ENCODE assay signal across 1 cellular context in genomic region chr4:105060628-105061027, GRCh38.
TF ChIP-seq lines count a peak whose summit lies in the region.

No MANE protein-coding gene starts in this region.

TF ChIP-seq in GM23338, 12 proteins besides CTCF, POLR2A, EP300 and RAD21 (continued from another document):
- TF ChIP-seq, protein P1, sequence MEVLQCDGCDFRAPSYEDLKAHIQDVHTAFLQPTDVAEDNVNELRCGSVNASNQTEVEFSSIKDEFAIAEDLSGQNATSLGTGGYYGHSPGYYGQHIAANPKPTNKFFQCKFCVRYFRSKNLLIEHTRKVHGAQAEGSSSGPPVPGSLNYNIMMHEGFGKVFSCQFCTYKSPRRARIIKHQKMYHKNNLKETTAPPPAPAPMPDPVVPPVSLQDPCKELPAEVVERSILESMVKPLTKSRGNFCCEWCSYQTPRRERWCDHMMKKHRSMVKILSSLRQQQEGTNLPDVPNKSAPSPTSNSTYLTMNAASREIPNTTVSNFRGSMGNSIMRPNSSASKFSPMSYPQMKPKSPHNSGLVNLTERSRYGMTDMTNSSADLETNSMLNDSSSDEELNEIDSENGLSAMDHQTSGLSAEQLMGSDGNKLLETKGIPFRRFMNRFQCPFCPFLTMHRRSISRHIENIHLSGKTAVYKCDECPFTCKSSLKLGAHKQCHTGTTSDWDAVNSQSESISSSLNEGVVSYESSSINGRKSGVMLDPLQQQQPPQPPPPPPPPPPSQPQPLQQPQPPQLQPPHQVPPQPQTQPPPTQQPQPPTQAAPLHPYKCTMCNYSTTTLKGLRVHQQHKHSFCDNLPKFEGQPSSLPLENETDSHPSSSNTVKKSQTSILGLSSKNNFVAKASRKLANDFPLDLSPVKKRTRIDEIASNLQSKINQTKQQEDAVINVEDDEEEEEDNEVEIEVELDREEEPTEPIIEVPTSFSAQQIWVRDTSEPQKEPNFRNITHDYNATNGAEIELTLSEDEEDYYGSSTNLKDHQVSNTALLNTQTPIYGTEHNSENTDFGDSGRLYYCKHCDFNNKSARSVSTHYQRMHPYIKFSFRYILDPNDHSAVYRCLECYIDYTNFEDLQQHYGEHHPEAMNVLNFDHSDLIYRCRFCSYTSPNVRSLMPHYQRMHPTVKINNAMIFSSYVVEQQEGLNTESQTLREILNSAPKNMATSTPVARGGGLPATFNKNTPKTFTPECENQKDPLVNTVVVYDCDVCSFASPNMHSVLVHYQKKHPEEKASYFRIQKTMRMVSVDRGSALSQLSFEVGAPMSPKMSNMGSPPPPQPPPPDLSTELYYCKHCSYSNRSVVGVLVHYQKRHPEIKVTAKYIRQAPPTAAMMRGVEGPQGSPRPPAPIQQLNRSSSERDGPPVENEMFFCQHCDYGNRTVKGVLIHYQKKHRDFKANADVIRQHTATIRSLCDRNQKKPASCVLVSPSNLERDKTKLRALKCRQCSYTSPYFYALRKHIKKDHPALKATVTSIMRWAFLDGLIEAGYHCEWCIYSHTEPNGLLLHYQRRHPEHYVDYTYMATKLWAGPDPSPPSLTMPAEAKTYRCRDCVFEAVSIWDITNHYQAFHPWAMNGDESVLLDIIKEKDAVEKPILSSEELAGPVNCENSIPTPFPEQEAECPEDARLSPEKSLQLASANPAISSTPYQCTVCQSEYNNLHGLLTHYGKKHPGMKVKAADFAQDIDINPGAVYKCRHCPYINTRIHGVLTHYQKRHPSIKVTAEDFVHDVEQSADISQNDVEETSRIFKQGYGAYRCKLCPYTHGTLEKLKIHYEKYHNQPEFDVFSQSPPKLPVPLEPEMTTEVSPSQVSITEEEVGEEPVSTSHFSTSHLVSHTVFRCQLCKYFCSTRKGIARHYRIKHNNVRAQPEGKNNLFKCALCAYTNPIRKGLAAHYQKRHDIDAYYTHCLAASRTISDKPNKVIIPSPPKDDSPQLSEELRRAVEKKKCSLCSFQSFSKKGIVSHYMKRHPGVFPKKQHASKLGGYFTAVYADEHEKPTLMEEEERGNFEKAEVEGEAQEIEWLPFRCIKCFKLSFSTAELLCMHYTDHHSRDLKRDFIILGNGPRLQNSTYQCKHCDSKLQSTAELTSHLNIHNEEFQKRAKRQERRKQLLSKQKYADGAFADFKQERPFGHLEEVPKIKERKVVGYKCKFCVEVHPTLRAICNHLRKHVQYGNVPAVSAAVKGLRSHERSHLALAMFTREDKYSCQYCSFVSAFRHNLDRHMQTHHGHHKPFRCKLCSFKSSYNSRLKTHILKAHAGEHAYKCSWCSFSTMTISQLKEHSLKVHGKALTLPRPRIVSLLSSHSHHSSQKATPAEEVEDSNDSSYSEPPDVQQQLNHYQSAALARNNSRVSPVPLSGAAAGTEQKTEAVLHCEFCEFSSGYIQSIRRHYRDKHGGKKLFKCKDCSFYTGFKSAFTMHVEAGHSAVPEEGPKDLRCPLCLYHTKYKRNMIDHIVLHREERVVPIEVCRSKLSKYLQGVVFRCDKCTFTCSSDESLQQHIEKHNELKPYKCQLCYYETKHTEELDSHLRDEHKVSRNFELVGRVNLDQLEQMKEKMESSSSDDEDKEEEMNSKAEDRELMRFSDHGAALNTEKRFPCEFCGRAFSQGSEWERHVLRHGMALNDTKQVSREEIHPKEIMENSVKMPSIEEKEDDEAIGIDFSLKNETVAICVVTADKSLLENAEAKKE (CRISPR knock-in tag; IDR thresholded peaks at IDR 0.05) = no peak
- TF ChIP-seq STAT1 (IDR thresholded peaks at IDR 0.05; ENCODE audit: unreplicated experiment) = no peak
- TF ChIP-seq ETS1 (IDR thresholded peaks at IDR 0.05) = no peak
- no peak for TF ChIP-seq EZH2phosphoT487 (IDR thresholded peaks at IDR 0.05; ENCODE audit: unreplicated experiment)
- TF ChIP-seq CREB1 (CRISPR knock-in tag; IDR thresholded peaks at IDR 0.05; ENCODE audit: low read depth) = no peak
- no peak for TF ChIP-seq JUNB (IDR thresholded peaks at IDR 0.05; ENCODE audit: unreplicated experiment)
